In the genomic region with DNA sequence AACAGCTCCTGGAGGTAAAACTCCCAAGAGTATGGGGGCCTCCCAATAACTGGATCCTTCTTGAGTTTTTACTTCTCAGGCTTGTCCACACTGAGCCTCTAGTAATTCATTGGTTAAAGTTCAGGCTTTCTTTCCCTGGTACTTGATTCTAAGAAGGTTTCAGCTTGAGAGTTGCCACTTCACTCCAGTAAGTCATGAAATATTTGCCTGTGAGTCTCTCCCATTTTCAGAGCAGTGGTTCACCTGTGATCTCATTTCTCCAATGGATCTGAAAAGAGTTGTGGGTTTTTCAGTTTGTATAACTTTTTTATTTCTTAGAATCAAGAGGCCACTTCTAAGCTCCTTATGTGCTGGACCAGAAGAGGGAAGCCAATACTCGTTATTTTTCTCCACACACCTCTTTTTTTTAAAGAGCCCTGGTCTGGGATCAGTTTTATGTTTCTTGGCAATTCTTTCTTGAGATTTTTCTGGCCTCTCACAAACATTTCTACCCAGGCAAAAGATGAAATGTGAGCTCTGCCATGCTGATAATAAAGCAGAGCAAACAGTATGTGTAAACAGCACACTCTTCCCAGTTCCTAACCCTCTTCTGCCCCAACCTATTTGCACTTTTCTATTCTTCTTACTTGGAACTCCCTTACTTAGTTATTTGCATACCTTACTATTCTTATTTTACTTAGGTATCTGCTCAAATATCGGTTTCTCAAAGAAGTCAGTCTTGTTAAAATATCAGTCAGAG, we compare ENCODE assay signal across 19 cellular contexts.
A peak's percentile ranks its signal among the peaks of the same experiment; 100 is the strongest.
DNase-seq lines count a peak whose midpoint lies in the region; ATAC-seq, FAIRE-seq and TF ChIP-seq lines count a peak whose summit lies in the region.
"Had no signal": no experiment of that assay in that cellular context is flagged by ENCODE, and none has a peak within 500 bp of the region (broad histone marks: within the 10 kb centered on the region; RNA-seq: fewer than 3 reads in every experiment).

No MANE protein-coding gene starts in this region.

- no peaks in the 10 kb centered on the region for H3K36me3 ChIP-seq in left lung
- H3K36me3 ChIP-seq in pancreas: no peaks in the 10 kb centered on the region

- H3K4me3 Mint-ChIP-seq in activated T-helper 17 cell treated with anti-CD3 and anti-CD28 coated beads, Interleukin-2, amount 50 U/mL, for 72 hours: no peak overlapping the region
- H3K4me3 Mint-ChIP-seq: B cell; CD4-positive, alpha-beta T cell; IgD-negative memory B cell had no signal

- no peaks in the 10 kb centered on the region for H3K9me3 ChIP-seq in left lung
- no peaks in the 10 kb centered on the region for H3K9me3 ChIP-seq in pancreas

- 23 to 26% methylated on average over 2 of the region's 2 CpGs for WGBS in pancreas, 2 donors

- no peak for TF ChIP-seq CTCF in left lung (IDR thresholded peaks at IDR 0.05)
- no peak for TF ChIP-seq CTCF in pancreas (IDR thresholded peaks at IDR 0.05)

- no peak for FAIRE-seq in pancreas (lab: Jason Lieb, UNC)
- FAIRE-seq: A204.1, H54 had no signal

- no peaks in the 10 kb centered on the region for H3K4me1 ChIP-seq in left lung
- no peaks in the 10 kb centered on the region for H3K4me1 ChIP-seq in pancreas

- no peaks in the 10 kb centered on the region for H3K27me3 Mint-ChIP-seq in activated T-helper 17 cell treated with anti-CD3 and anti-CD28 coated beads, Interleukin-2, amount 50 U/mL, for 72 hours
- H3K27me3 Mint-ChIP-seq: B cell; CD4-positive, alpha-beta T cell; IgD-negative memory B cell had no signal

- H3K36me3 Mint-ChIP-seq in activated T-helper 17 cell treated with anti-CD3 and anti-CD28 coated beads, Interleukin-2, amount 50 U/mL, for 72 hours (ENCODE audit: low read depth): no peaks in the 10 kb centered on the region
- H3K36me3 Mint-ChIP-seq: IgD-negative memory B cell had no signal

- H3K27ac ChIP-seq in left lung: peak overlapping the region; percentile 39 to 43
- no peak overlapping the region for H3K27ac ChIP-seq in pancreas
- H3K27ac ChIP-seq: GM23248 had no signal

- ATAC-seq in left lung: peak; percentile 90
- peak; percentile 23 to 84 (median 46) for ATAC-seq in pancreas
- no peak for ATAC-seq in activated T-helper 17 cell treated with anti-CD3 and anti-CD28 coated beads, Interleukin-2, amount 50 U/mL, for 72 hours (replicated peaks)
- no peak for ATAC-seq in activated CD4-positive, CD25-positive, alpha-beta regulatory T cell treated with anti-CD3 and anti-CD28 coated beads, Interleukin-2, amount 50 U/mL, for 24 hours
- ATAC-seq: HCT116 had no signal

- no peaks in the 10 kb centered on the region for H3K9me3 Mint-ChIP-seq in activated T-helper 17 cell treated with anti-CD3 and anti-CD28 coated beads, Interleukin-2, amount 50 U/mL, for 72 hours

- H3K27ac Mint-ChIP-seq in activated T-helper 17 cell treated with anti-CD3 and anti-CD28 coated beads, Interleukin-2, amount 50 U/mL, for 72 hours: no peak overlapping the region
- H3K27ac Mint-ChIP-seq: B cell; CD4-positive, alpha-beta T cell; IgD-negative memory B cell had no signal

- DNase-seq in DMS53 (lab: John Stamatoyannopoulos, UW) (peak; percentile 11), DMS79 (lab: John Stamatoyannopoulos, UW) (peak; percentile 75), left lung (no peak), pancreas (no peak), activated gamma-delta T cell (lab: John Stamatoyannopoulos, UW) (no peak), NCI-H1105 (lab: John Stamatoyannopoulos, UW) (no peak)
- DNase-seq: C1 segment of cervical spinal cord; Calu3; CD4-positive, alpha-beta T cell; DMS 273 treated with DMSO at 0.1 percent for 48 hours; GF-D8; GM23248 had no signal

- no peak overlapping the region for H3K4me3 ChIP-seq in left lung
- no peak overlapping the region for H3K4me3 ChIP-seq in pancreas
- H3K4me3 ChIP-seq: GM23248 had no signal

- intact Hi-C loops in left lung (cut with DNase I) (no loop called here), pancreas (cut with DNase I) (no loop called here)

- H3K27me3 ChIP-seq in left lung (no peaks in the 10 kb centered on the region), pancreas (no peaks in the 10 kb centered on the region)

- no peaks in the 10 kb centered on the region for H3K4me1 Mint-ChIP-seq in activated T-helper 17 cell treated with anti-CD3 and anti-CD28 coated beads, Interleukin-2, amount 50 U/mL, for 72 hours
- H3K4me1 Mint-ChIP-seq: B cell, IgD-negative memory B cell had no signal

Comparison
In these comparisons a context has a peak if more than half of its experiments do, and no peak if none do; other contexts are left out.
1. DNase-seq: peak in DMS53 (single experiment) and DMS79 (single experiment); none in left lung (0 of 2), pancreas (0 of 6), activated gamma-delta T cell (single experiment) and NCI-H1105 (single experiment).
2. ATAC-seq: peak in left lung (single experiment) and pancreas (4 of 4); none in activated T-helper 17 cell treated with anti-CD3 and anti-CD28 coated beads, Interleukin-2, amount 50 U/mL, for 72 hours (single experiment) and activated CD4-positive, CD25-positive, alpha-beta regulatory T cell treated with anti-CD3 and anti-CD28 coated beads, Interleukin-2, amount 50 U/mL, for 24 hours (0 of 2).
3. H3K27ac ChIP-seq: peak in left lung (2 of 2); none in pancreas (0 of 4).